In the genomic region with DNA sequence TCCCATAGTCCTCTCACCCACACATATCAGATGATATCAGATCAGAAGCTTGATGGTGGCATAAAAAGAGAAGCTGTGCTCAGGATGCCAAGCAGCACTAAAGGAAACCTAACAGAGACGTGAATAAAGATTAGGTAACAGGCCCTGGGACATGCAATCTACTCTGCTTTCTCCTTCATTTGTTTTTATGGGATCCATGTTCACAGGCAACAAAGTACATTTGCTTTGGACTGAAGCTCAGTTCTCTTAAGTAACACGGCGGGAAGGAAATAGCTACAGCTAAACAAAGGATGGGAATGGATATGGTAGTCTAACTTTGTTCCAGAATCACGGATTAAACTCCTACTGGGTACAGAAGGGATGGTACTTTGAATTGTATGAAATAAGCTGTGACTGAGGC, we compare ENCODE assay signal across 1 cellular context.
TF ChIP-seq lines count a peak whose summit lies in the region.

No MANE protein-coding gene starts in this region.

TF ChIP-seq in SK-N-SH treated with all-trans-retinoic acid at 6 μM for 48 hours, 23 proteins besides CTCF, POLR2A, EP300 and RAD21 (continued from another document):
- TF ChIP-seq, protein P1, sequence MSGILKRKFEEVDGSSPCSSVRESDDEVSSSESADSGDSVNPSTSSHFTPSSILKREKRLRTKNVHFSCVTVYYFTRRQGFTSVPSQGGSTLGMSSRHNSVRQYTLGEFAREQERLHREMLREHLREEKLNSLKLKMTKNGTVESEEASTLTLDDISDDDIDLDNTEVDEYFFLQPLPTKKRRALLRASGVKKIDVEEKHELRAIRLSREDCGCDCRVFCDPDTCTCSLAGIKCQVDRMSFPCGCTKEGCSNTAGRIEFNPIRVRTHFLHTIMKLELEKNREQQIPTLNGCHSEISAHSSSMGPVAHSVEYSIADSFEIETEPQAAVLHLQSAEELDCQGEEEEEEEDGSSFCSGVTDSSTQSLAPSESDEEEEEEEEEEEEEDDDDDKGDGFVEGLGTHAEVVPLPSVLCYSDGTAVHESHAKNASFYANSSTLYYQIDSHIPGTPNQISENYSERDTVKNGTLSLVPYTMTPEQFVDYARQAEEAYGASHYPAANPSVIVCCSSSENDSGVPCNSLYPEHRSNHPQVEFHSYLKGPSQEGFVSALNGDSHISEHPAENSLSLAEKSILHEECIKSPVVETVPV (CRISPR knock-in tag; IDR thresholded peaks at IDR 0.05): no peak
- no peak for TF ChIP-seq ZFP30 (CRISPR knock-in tag; IDR thresholded peaks at IDR 0.05)
- no peak for TF ChIP-seq ISL1 (CRISPR knock-in tag; IDR thresholded peaks at IDR 0.05)
- no peak for TF ChIP-seq ZNF70 (CRISPR knock-in tag; IDR thresholded peaks at IDR 0.05)
- TF ChIP-seq ARNTL (CRISPR knock-in tag; IDR thresholded peaks at IDR 0.05; ENCODE audit: borderline replicate concordance, low read depth): no peak
- TF ChIP-seq OSR1 (CRISPR knock-in tag; IDR thresholded peaks at IDR 0.05): no peak
- TF ChIP-seq SNAI2 (CRISPR knock-in tag; IDR thresholded peaks at IDR 0.05): no peak
- no peak for TF ChIP-seq TCF4 (CRISPR knock-in tag; IDR thresholded peaks at IDR 0.05; ENCODE audit: borderline replicate concordance)
- no peak for TF ChIP-seq ESRRG (CRISPR knock-in tag; IDR thresholded peaks at IDR 0.05)
- TF ChIP-seq ZC3H10 (CRISPR knock-in tag; IDR thresholded peaks at IDR 0.05): no peak
- no peak for TF ChIP-seq PPARA (CRISPR knock-in tag; IDR thresholded peaks at IDR 0.05; ENCODE audit: borderline replicate concordance)
- TF ChIP-seq ZFP3 (CRISPR knock-in tag; IDR thresholded peaks at IDR 0.05): no peak
- no peak for TF ChIP-seq RARB (CRISPR knock-in tag; IDR thresholded peaks at IDR 0.05)
- TF ChIP-seq TOX (CRISPR knock-in tag; IDR thresholded peaks at IDR 0.05; ENCODE audit: borderline replicate concordance): no peak
- TF ChIP-seq, protein P2, sequence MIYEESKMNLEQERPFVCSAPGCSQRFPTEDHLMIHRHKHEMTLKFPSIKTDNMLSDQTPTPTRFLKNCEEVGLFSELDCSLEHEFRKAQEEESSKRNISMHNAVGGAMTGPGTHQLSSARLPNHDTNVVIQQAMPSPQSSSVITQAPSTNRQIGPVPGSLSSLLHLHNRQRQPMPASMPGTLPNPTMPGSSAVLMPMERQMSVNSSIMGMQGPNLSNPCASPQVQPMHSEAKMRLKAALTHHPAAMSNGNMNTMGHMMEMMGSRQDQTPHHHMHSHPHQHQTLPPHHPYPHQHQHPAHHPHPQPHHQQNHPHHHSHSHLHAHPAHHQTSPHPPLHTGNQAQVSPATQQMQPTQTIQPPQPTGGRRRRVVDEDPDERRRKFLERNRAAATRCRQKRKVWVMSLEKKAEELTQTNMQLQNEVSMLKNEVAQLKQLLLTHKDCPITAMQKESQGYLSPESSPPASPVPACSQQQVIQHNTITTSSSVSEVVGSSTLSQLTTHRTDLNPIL (CRISPR knock-in tag; IDR thresholded peaks at IDR 0.05; ENCODE audit: low read depth): no peak
